19 cellular contexts compared by ENCODE assay signal in the genomic region with DNA sequence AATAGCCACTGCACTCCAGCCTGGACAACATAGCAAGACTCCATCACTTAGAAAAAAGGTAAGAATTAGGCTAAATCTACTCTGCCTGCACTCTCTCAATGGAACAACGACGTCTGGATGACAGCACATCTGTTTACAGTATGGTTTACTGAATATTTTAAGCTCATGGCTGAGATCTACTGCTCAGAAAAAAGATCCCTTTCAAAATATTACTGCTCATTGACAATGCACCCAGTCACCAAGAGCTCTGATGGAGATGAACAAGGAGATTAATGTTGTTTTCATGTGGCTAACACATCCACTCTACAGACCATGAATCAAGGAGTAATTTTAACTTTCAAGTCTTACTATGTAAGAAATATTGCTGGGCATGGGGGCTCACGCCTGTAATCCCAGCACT.
"Had no signal": no experiment of that assay in that cellular context is flagged by ENCODE, and none has a peak within 500 bp of the region (broad histone marks: within the 10 kb centered on the region; RNA-seq: fewer than 3 reads in every experiment).

No MANE protein-coding gene starts in this region.

- H3K4me3 Mint-ChIP-seq: activated CD4-positive, alpha-beta memory T cell treated with anti-CD3 and anti-CD28 coated beads, Interleukin-2, amount 10 ng/mL, durations not matched to agents 7 days and 5 days; activated naive CD4-positive, alpha-beta T cell treated with anti-CD3 and anti-CD28 coated beads, Interleukin-2, amount 10 ng/mL, durations not matched to agents 7 days and 5 days; activated T-cell treated with anti-CD3 and anti-CD28 coated beads, Interleukin-2, amount 50 U/mL, for 24 hours; stimulated activated naive CD8-positive, alpha-beta T cell treated with anti-CD3 and anti-CD28 coated beads, Interleukin-15, Interleukin-2, amounts not matched to agents 100 ng/mL and 50 ng/mL, for 24 hours had no signal

- H3K4me3 ChIP-seq: esophagus muscularis mucosa, gastroesophageal sphincter, suprapubic skin, transverse colon, vagina had no signal

- H3K36me3 ChIP-seq: vagina had no signal

- H3K4me1 Mint-ChIP-seq: activated CD4-positive, alpha-beta memory T cell treated with anti-CD3 and anti-CD28 coated beads, Interleukin-2, amount 10 ng/mL, durations not matched to agents 7 days and 5 days had no signal

- H3K9me3 Mint-ChIP-seq: activated CD4-positive, alpha-beta memory T cell treated with anti-CD3 and anti-CD28 coated beads, Interleukin-2, amount 10 ng/mL, durations not matched to agents 7 days and 5 days; activated naive CD4-positive, alpha-beta T cell treated with anti-CD3 and anti-CD28 coated beads, Interleukin-2, amount 10 ng/mL, durations not matched to agents 7 days and 5 days; activated T-cell treated with anti-CD3 and anti-CD28 coated beads, Interleukin-2, amount 50 U/mL, for 24 hours; stimulated activated naive CD8-positive, alpha-beta T cell treated with anti-CD3 and anti-CD28 coated beads, Interleukin-15, Interleukin-2, amounts not matched to agents 100 ng/mL and 50 ng/mL, for 24 hours had no signal

- DNase-seq: activated CD4-positive, alpha-beta memory T cell treated with anti-CD3 and anti-CD28 coated beads, Interleukin-2, amount 10 ng/mL, durations not matched to agents 7 days and 5 days; activated CD4-positive, alpha-beta T cell treated with anti-CD3 and anti-CD28 coated beads for 48 hours; activated CD4-positive, CD25-positive, alpha-beta regulatory T cell; activated effector memory CD4-positive, alpha-beta T cell treated with Interleukin-2 at 50 U/mL for 16 hours; activated naive CD4-positive, alpha-beta T cell treated with anti-CD3 and anti-CD28 coated beads, Interleukin-2, amount 10 ng/mL, durations not matched to agents 7 days and 5 days; activated T-cell treated with anti-CD3 and anti-CD28 coated beads, Interleukin-2, amount 50 U/mL, for 24 hours; effector CD4-positive, alpha-beta T cell; left cardiac atrium; mesendoderm; occipital lobe; stimulated activated CD4-positive, alpha-beta T cell treated with anti-CD3 and anti-CD28 coated beads, Interleukin-12 subunit alpha, Interleukin-12 subunit beta, amount 100 ng/mL, for 4 hours; stimulated activated CD4-positive, alpha-beta T cell treated with anti-CD3 and anti-CD28 coated beads, Interleukin-1b, Interleukin-23, amount 100 ng/mL, for 48 hours; stimulated activated CD8-positive, alpha-beta memory T cell treated with anti-CD3 and anti-CD28 coated beads, Interleukin-4, amount 100 ng/mL, for 48 hours; transverse colon had no signal

- ATAC-seq: gastroesophageal sphincter, left cardiac atrium had no signal

- H3K27ac ChIP-seq: esophagus muscularis mucosa, gastroesophageal sphincter, suprapubic skin, transverse colon, vagina had no signal

- H3K27me3 Mint-ChIP-seq: activated CD4-positive, alpha-beta memory T cell treated with anti-CD3 and anti-CD28 coated beads, Interleukin-2, amount 10 ng/mL, durations not matched to agents 7 days and 5 days; activated naive CD4-positive, alpha-beta T cell treated with anti-CD3 and anti-CD28 coated beads, Interleukin-2, amount 10 ng/mL, durations not matched to agents 7 days and 5 days; activated T-cell treated with anti-CD3 and anti-CD28 coated beads, Interleukin-2, amount 50 U/mL, for 24 hours; stimulated activated naive CD8-positive, alpha-beta T cell treated with anti-CD3 and anti-CD28 coated beads, Interleukin-15, Interleukin-2, amounts not matched to agents 100 ng/mL and 50 ng/mL, for 24 hours had no signal

- H3K4me1 ChIP-seq: suprapubic skin, vagina had no signal

- H3K9me3 ChIP-seq: esophagus muscularis mucosa, gastroesophageal sphincter, suprapubic skin, transverse colon, vagina had no signal

- H3K27ac Mint-ChIP-seq: activated CD4-positive, alpha-beta memory T cell treated with anti-CD3 and anti-CD28 coated beads, Interleukin-2, amount 10 ng/mL, durations not matched to agents 7 days and 5 days; activated naive CD4-positive, alpha-beta T cell treated with anti-CD3 and anti-CD28 coated beads, Interleukin-2, amount 10 ng/mL, durations not matched to agents 7 days and 5 days; activated T-cell treated with anti-CD3 and anti-CD28 coated beads, Interleukin-2, amount 50 U/mL, for 24 hours; stimulated activated naive CD8-positive, alpha-beta T cell treated with anti-CD3 and anti-CD28 coated beads, Interleukin-15, Interleukin-2, amounts not matched to agents 100 ng/mL and 50 ng/mL, for 24 hours had no signal

- H3K27me3 ChIP-seq: esophagus muscularis mucosa, gastroesophageal sphincter, suprapubic skin, transverse colon, vagina had no signal
